Comparison of ENCODE assay signal across 13 cellular contexts in genomic region chr10:4535531-4535930, GRCh38.
DNase-seq lines count a peak whose midpoint lies in the region; ATAC-seq lines count a peak whose summit lies in the region.
"Had no signal": no experiment of that assay in that cellular context is flagged by ENCODE, and none has a peak within 500 bp of the region (broad histone marks: within the 10 kb centered on the region; RNA-seq: fewer than 3 reads in every experiment).

No MANE protein-coding gene starts in this region.

- DNase-seq in DMS 273 treated with DMSO at 0.1 percent for 48 hours (lab: John Stamatoyannopoulos, UW) (peak; percentile 0), astrocyte of the hippocampus (ENCODE audit: low read depth, low spot score) (peak; percentile 74), kidney tubule cell (ENCODE audit: low spot score) (peak; percentile 56), NOMO-1 (lab: John Stamatoyannopoulos, UW; ENCODE audit: unreplicated experiment in 2 of 2) (no peak)
- no peak for DNase-seq in activated effector memory CD4-positive, alpha-beta T cell treated with Interleukin-2 at 50 U/mL for 16 hours
- DNase-seq: Calu3; CD8-positive, alpha-beta T cell; DMS153; DMS79; GDM1; H9 had no signal

- ATAC-seq in GM21423 (IDR thresholded peaks at IDR 0.05; ENCODE audit: unreplicated experiment), result no peak
- ATAC-seq: CD8-positive, alpha-beta T cell; HepG2 had no signal

Comparison
In these comparisons a context has a peak if more than half of its experiments do, and no peak if none do; other contexts are left out.
1. DNase-seq: peak in DMS 273 treated with DMSO at 0.1 percent for 48 hours (single experiment), astrocyte of the hippocampus (single experiment) and kidney tubule cell (single experiment); none in NOMO-1 (0 of 2) and activated effector memory CD4-positive, alpha-beta T cell treated with Interleukin-2 at 50 U/mL for 16 hours (single experiment).